Comparison of ENCODE assay signal across 7 cellular contexts in the genomic region with DNA sequence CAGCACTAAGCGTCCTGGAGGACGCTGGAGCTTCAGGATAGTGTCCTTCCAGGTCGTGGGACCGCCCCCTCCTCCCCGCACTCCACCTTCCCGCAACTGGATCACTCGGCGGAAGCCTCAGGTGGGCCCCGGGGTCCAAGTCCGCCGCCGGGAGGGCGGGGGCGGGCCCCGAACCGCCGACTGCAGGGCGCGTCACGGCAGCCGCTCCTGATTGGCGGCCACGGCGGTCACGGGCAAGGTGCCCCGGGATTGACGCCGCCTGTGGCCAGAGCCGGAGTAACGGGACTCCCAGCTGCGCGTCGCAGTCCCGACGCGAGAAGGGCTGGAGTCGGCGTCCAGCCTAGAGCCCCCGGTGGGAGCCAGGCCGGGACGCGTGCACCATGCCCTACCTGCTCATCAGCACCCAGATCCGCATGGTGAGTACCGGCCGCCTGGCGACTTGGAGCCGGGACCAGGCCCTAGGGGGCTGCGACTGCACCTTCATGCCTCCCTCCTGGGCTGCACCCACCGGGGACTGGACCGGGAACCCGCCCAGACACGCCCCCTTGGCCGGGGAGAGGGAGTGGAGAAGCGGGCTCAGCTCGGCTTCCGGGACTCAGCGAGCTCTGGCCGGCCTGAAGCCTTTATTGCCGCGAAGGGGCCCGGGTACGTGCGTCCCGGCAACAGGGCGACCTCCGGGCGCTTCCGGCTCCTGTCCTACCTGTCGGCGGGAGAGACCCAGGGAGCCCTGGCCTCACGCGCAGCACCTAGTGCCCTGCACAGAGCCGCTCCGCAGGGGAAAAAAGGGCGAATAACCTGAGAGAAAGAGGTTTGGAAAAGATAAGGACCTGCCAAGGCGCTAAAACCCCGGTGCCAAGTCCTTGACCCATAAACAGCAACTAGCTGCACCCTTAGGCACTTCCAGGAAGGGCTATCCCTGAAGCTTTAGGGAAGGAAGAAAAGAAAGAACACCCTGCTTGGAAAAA. TPM values are rescaled to one million over a fixed set of nuclear protein-coding genes. Genes with fewer than 3 reads are reported as not detected.
A peak's percentile ranks its signal among the peaks of the same experiment; 100 is the strongest.
DNase-seq lines count a peak whose midpoint lies in the region; ATAC-seq, FAIRE-seq and TF ChIP-seq lines count a peak whose summit lies in the region.

A gene (plus strand): TSS at position 268 of the 965 bp plus-strand sequence. CDS start 113 bp downstream, at position 381.

- H3K36me3 ChIP-seq in thyroid gland: peaks cover 0 to 3% of the 10 kb centered on the region in 2 donors

- TF ChIP-seq POLR2A in GM12892 (IDR thresholded peaks at IDR 0.05; ENCODE audit: low read depth, low read length) (0 out of 2 replicates have a peak, but pooled peaks have one; percentile 22), thyroid gland (IDR thresholded peaks at IDR 0.05) (peak in 1 of 2 donors; percentile 67)

- peak; percentile 78 for FAIRE-seq in GM12892 (lab: Jason Lieb, UNC)

- peak within 1 kb of the TSS; percentile 2 to 48 (median 6) for H3K4me3 ChIP-seq in thyroid gland (replicated peaks in 1 of 3)

- H3K4me1 Mint-ChIP-seq in activated T-cell treated with anti-CD3 and anti-CD28 coated beads, Interleukin-2, amount 50 U/mL, for 72 hours (ENCODE audit: low read depth): peaks cover 38% of the 10 kb centered on the region
- peaks cover 9 to 45% (median 42%) of the 10 kb centered on the region in 4 donors for H3K4me1 Mint-ChIP-seq in naive thymus-derived CD8-positive, alpha-beta T cell

- no peaks in the 10 kb centered on the region for H3K27me3 ChIP-seq in thyroid gland

- H3K4me3 Mint-ChIP-seq in activated T-cell treated with anti-CD3 and anti-CD28 coated beads, Interleukin-2, amount 50 U/mL, for 72 hours: peak within 1 kb of the TSS; percentile 82 to 95
- peak within 1 kb of the TSS; percentile 77 to 92 (median 88) for H3K4me3 Mint-ChIP-seq in naive thymus-derived CD8-positive, alpha-beta T cell

- intact Hi-C loops in thyroid gland (cut with DNase I): loop anchor here (10.0 kb wide), 1 partner anchor 131 kb away; a partner anchor contains a TSS

- H3K27ac ChIP-seq in thyroid gland: peak within 1 kb of the TSS; percentile 70 to 87 (median 76)

- H3K27ac Mint-ChIP-seq in activated T-cell treated with anti-CD3 and anti-CD28 coated beads, Interleukin-2, amount 50 U/mL, for 72 hours: peak within 1 kb of the TSS; percentile 68
- H3K27ac Mint-ChIP-seq in naive thymus-derived CD8-positive, alpha-beta T cell: peak within 1 kb of the TSS; percentile 77 to 94 (median 90)

- no peaks in the 10 kb centered on the region for H3K9me3 Mint-ChIP-seq in activated T-cell treated with anti-CD3 and anti-CD28 coated beads, Interleukin-2, amount 50 U/mL, for 72 hours
- H3K9me3 Mint-ChIP-seq in naive thymus-derived CD8-positive, alpha-beta T cell: no peaks in the 10 kb centered on the region

- peak in 3 of 6 experiments; percentile 27 to 48 (median 48) for TF ChIP-seq CTCF in thyroid gland (IDR thresholded peaks at IDR 0.05)

- peaks cover 18 to 36% of the 10 kb centered on the region in 2 donors for H3K4me1 ChIP-seq in thyroid gland

- ATAC-seq in HG02610 (IDR thresholded peaks at IDR 0.05; ENCODE audit: unreplicated experiment): peak; percentile 46
- peak; percentile 76 to 77 for ATAC-seq in activated T-cell treated with anti-CD3 and anti-CD28 coated beads, Interleukin-2, amount 50 U/mL, for 72 hours (replicated peaks in 1 of 2)
- ATAC-seq in naive thymus-derived CD8-positive, alpha-beta T cell: peak; percentile 44 to 68

- no peaks in the 10 kb centered on the region for H3K27me3 Mint-ChIP-seq in activated T-cell treated with anti-CD3 and anti-CD28 coated beads, Interleukin-2, amount 50 U/mL, for 72 hours (ENCODE audit: low read depth)
- no peaks in the 10 kb centered on the region for H3K27me3 Mint-ChIP-seq in naive thymus-derived CD8-positive, alpha-beta T cell

- no peaks in the 10 kb centered on the region for H3K36me3 Mint-ChIP-seq in activated T-cell treated with anti-CD3 and anti-CD28 coated beads, Interleukin-2, amount 50 U/mL, for 72 hours (ENCODE audit: insufficient read depth in 2 of 2)
- peaks cover 0 to 2% (median 0%) of the 10 kb centered on the region in 3 donors for H3K36me3 Mint-ChIP-seq in naive thymus-derived CD8-positive, alpha-beta T cell

- H3K9me3 ChIP-seq in thyroid gland: no peaks in the 10 kb centered on the region

- DNase-seq in GM12892 (ENCODE audit: insufficient read length) (peak; percentile 78), NOMO-1 (lab: John Stamatoyannopoulos, UW; ENCODE audit: unreplicated experiment in 2 of 2) (peak; percentile 67 to 71), fibroblast of gingiva (ENCODE audit: low read depth) (peak; percentile 53), thyroid gland (peak; percentile 86 to 88)
- DNase-seq in activated T-cell treated with anti-CD3 and anti-CD28 coated beads, Interleukin-2, amount 50 U/mL, for 72 hours: peak; percentile 84 to 87
- peak; percentile 34 to 75 (median 60) for DNase-seq in naive thymus-derived CD8-positive, alpha-beta T cell

- WGBS in thyroid gland, 2 donors: 1% methylated on average over 10 to 13 of the region's 77 CpGs

- POLR2A ChIA-PET in naive thymus-derived CD8-positive, alpha-beta T cell (lab: Charles Lee): interaction anchor here (0.6 to 2.6 kb wide), 6 partner anchors 12 to 131 kb away, joined by 3 to 14 read pairs (median 4); a partner anchor contains a TSS

RNA-seq across cellular contexts. Expression of the gene that starts here (rescaled TPM):
- 24.7 TPM for polyA plus RNA-seq in GM12892 (2012; ENCODE audit: missing spikeins)
- 10 to 100 TPM; 40.9 to 44.8 TPM for total RNA-seq in activated T-cell treated with anti-CD3 and anti-CD28 coated beads, Interleukin-2, amount 50 U/mL, for 72 hours
- 10 to 100 TPM; 17.8 to 19.4 TPM for total RNA-seq in naive thymus-derived CD8-positive, alpha-beta T cell
- polyA plus RNA-seq in naive thymus-derived CD8-positive, alpha-beta T cell: 10 to 100 TPM; 46.5 to 53.9 (median 50.6) TPM
- total RNA-seq in thyroid gland: 10 to 100 TPM; 17.1 to 73.4 (median 34.7) TPM

Comparison
In these comparisons a context has a peak if more than half of its experiments do, and no peak if none do; other contexts are left out.
1. Peak in every context shown above with its lines: DNase-seq, ATAC-seq, H3K4me3 ChIP-seq and H3K27ac ChIP-seq.